ENCODE assay signal across 16 cellular contexts in the genomic region with DNA sequence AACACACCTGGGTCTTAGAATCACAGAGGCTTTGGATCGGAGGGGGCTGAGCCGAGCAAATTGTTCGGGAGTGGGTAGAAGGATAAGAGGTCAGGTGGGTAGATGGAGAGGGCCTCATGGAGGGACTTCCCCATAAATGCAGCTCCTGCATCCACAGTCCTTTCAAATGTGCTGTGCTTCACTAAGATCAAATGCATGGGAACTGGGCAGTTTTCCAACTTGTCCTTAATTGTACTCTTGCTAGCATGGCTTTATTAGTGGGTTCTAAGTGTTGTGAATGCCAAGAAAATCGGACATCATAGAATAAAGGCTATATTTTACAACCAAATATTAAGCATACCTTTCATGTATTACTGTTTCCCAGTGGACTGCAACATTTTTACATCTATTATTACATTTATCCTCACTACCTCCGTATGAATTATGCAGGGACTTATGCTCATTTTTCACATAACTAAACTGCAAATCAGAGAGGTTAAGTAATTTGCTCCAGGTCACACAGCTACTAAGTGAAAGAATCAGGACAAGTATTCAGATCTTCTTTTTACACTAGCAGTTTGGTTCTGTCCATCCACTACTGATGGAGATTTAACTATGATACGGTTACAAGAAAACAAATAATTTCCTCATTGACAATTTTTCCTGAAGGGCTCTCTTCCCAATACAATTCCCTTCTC.
DNase-seq lines count a peak whose midpoint lies in the region; ATAC-seq, FAIRE-seq and TF ChIP-seq lines count a peak whose summit lies in the region.
"Had no signal": no experiment of that assay in that cellular context is flagged by ENCODE, and none has a peak within 500 bp of the region (broad histone marks: within the 10 kb centered on the region; RNA-seq: fewer than 3 reads in every experiment).

No MANE protein-coding gene starts in this region.

- H3K79me1 ChIP-seq in H1 (ENCODE audit: low read depth, low read length) = no peaks in the 10 kb centered on the region

- H2BK15ac ChIP-seq in H1 (ENCODE audit: low read length) = no peak overlapping the region

- ATAC-seq in HepG2 = no peak
- ATAC-seq in CD8-positive, alpha-beta T cell = no peak

- no peaks in the 10 kb centered on the region for H3K27me3 ChIP-seq in H1 (replicated peaks in 1 of 4; ENCODE audit: control insufficient read depth in 3 of 4, extremely low read depth in 1 of 4, insufficient read depth in 3 of 4, low read length in 3 of 4)
- H3K27me3 ChIP-seq in HepG2 (ENCODE audit: control insufficient read depth in 1 of 2, insufficient read depth in 2 of 2, low read length in 2 of 2) = no peaks in the 10 kb centered on the region; a peak in 1 of 5 replicates
- no peaks in the 10 kb centered on the region for H3K27me3 ChIP-seq in CD8-positive, alpha-beta T cell (ENCODE audit: insufficient read depth, low read length)

- H3K23ac ChIP-seq in H1 (ENCODE audit: insufficient read length) = no peak overlapping the region

- no peak overlapping the region for H3K56ac ChIP-seq in H1 (replicated peaks; ENCODE audit: insufficient read length, low read depth, low read length)

- H3K4me1 Mint-ChIP-seq in CD8-positive, alpha-beta T cell (ENCODE audit: low read depth) = peaks cover 49% of the 10 kb centered on the region

- H3K27ac ChIP-seq in H1 (ENCODE audit: low read depth, low read length) (no peak overlapping the region), HepG2 (ENCODE audit: extremely low read length, insufficient read depth, low read length) (no peak overlapping the region)
- H3K27ac ChIP-seq in CD8-positive, alpha-beta T cell (ENCODE audit: low read depth, low read length) = no peak overlapping the region
- H3K27ac ChIP-seq: cardiac muscle cell had no signal

- no peaks in the 10 kb centered on the region for H3K27me3 Mint-ChIP-seq in CD8-positive, alpha-beta T cell (ENCODE audit: low read depth)
- H3K27me3 Mint-ChIP-seq: CD4-positive, alpha-beta T cell had no signal

- TF ChIP-seq CTCF in H1 (IDR thresholded peaks at IDR 0.05; ENCODE audit: control extremely low read depth in 1 of 3, insufficient read depth in 1 of 3, low read depth in 1 of 3, low read length in 3 of 3) (no peak), HepG2 (CRISPR knock-in tag; IDR thresholded peaks at IDR 0.05) (no peak)
- no peak for TF ChIP-seq CTCF in CD8-positive, alpha-beta T cell (IDR thresholded peaks at IDR 0.05)

- TF ChIP-seq RAD21 in H1 (IDR thresholded peaks at IDR 0.05 in 1 of 2, conservative IDR thresholded peaks at IDR 0.05 in 1 of 2; ENCODE audit: low read depth in 2 of 2, low read length in 2 of 2) = no peak
- no peak for TF ChIP-seq RAD21 in HepG2 (CRISPR knock-in tag; IDR thresholded peaks at IDR 0.05)

- H2BK5ac ChIP-seq in H1 (ENCODE audit: low read depth, low read length) = no peak overlapping the region

- H3K4me3 ChIP-seq in H1 (ENCODE audit: extremely low read depth in 1 of 4, insufficient read depth in 2 of 4, low read depth in 3 of 4, low read length in 4 of 4) (no peak overlapping the region), HepG2 (replicated peaks in 1 of 3; ENCODE audit: insufficient read depth in 1 of 3, low read depth in 2 of 3, low read length in 3 of 3) (no peak overlapping the region)
- H3K4me3 ChIP-seq in CD8-positive, alpha-beta T cell (ENCODE audit: low read depth, low read length) = no peak overlapping the region
- H3K4me3 ChIP-seq: cardiac muscle cell had no signal

- DNase-seq in NCI-H1417 (lab: John Stamatoyannopoulos, UW) (peak in 2 of 3 experiments; percentile 45 to 75), NCI-H1417 treated with DMSO at 0.1 percent for 48 hours (lab: John Stamatoyannopoulos, UW) (no peak), LoVo (ENCODE audit: low spot score) (peak; percentile 23), NCI-H345 treated with DMSO at 0.1 percent for 48 hours (lab: John Stamatoyannopoulos, UW; ENCODE audit: unreplicated experiment) (peak; percentile 72), H1 (ENCODE audit: low read depth in 1 of 2, low spot score in 2 of 2) (no peak), HepG2 (ENCODE audit: low spot score) (no peak), T-helper 1 cell (no peak)
- DNase-seq in CD8-positive, alpha-beta T cell = no peak
- DNase-seq: CD4-positive, alpha-beta T cell; effector memory CD4-positive, alpha-beta T cell; GF-D8; H9; NCI-H526; stimulated activated naive CD4-positive, alpha-beta T cell had no signal

- no peak overlapping the region for H2AFZ ChIP-seq in H1 (ENCODE audit: low read length)
- no peak overlapping the region for H2AFZ ChIP-seq in HepG2 (ENCODE audit: low read length)

- no peak overlapping the region for H2BK120ac ChIP-seq in H1 (replicated peaks; ENCODE audit: low read depth, low read length)

- peaks cover 0 to 14% (median 2%) of the 10 kb centered on the region in 4 experiments; a peak in 4 of 7 replicates for H3K4me1 ChIP-seq in H1 (replicated peaks in 1 of 4; ENCODE audit: control insufficient read depth in 3 of 4, insufficient read depth in 4 of 4, low read length in 3 of 4)
- peaks cover 19% of the 10 kb centered on the region for H3K4me1 ChIP-seq in HepG2 (ENCODE audit: insufficient read depth, low read length)
- H3K4me1 ChIP-seq in CD8-positive, alpha-beta T cell (ENCODE audit: insufficient read depth, low read length) = peaks cover 45% of the 10 kb centered on the region

- no peak overlapping the region for H3K4ac ChIP-seq in H1 (replicated peaks; ENCODE audit: insufficient read length, low read depth, low read length)

- no peak overlapping the region for H2BK20ac ChIP-seq in H1 (ENCODE audit: low read length)

- H4K5ac ChIP-seq in H1 (ENCODE audit: insufficient read length, low read depth, low read length) = no peak overlapping the region

- H3K18ac ChIP-seq in H1 (ENCODE audit: extremely low read depth, low read length) = no peak overlapping the region

- no peak for TF ChIP-seq POLR2A in H1 (IDR thresholded peaks at IDR 0.05; ENCODE audit: control extremely low read depth in 1 of 2, low read depth in 2 of 2, low read length in 2 of 2)
- no peak for TF ChIP-seq POLR2A in HepG2 (IDR thresholded peaks at IDR 0.05; ENCODE audit: insufficient read depth in 1 of 2, low read depth in 2 of 2, low read length in 2 of 2)

- WGBS in H1 (ENCODE audit: extremely low coverage in 1 of 2, insufficient coverage in 1 of 2, insufficient read length in 1 of 2, insufficient replicate concordance in 2 of 2, low coverage in 1 of 2, low lambda C conversion rate in 2 of 2, missing lambda C conversion rate in 1 of 2), 2 experiments = 93% methylated on average over 6 of the region's 6 CpGs; no CpG with 5 or more reads in 1 of the 2 experiments
- WGBS in HepG2 (ENCODE audit: low lambda C conversion rate) = 73% methylated on average over 6 of the region's 6 CpGs

- H3K9me3 ChIP-seq in H1 (ENCODE audit: insufficient read depth in 2 of 2, low read depth in 1 of 2, low read length in 1 of 2) (no peaks in the 10 kb centered on the region), HepG2 (ENCODE audit: low read length) (no peaks in the 10 kb centered on the region)
- H3K9me3 ChIP-seq in CD8-positive, alpha-beta T cell (ENCODE audit: low read length) = no peaks in the 10 kb centered on the region

- H3K14ac ChIP-seq in H1 (ENCODE audit: insufficient read length) = no peak overlapping the region

- no peak overlapping the region for H4K91ac ChIP-seq in H1 (replicated peaks; ENCODE audit: insufficient read length, low read length)

- BruUV-seq in HepG2 (replicated peaks; lab: Mats Ljungman, UMichigan) = no TSS peak

- intact Hi-C loops in HepG2 (cut with micrococcal nuclease; ENCODE audit: unreplicated experiment) = no loop called here
- intact Hi-C loops in CD8-positive, alpha-beta T cell (cut with DNase I, micrococcal nuclease) = loop anchor here in 1 of 2 experiments (5.0 to 10.0 kb wide), 2 partner anchors 249 to 321 kb away; no protein-coding TSS in a partner anchor

- no peaks in the 10 kb centered on the region for H3K23me2 ChIP-seq in H1 (ENCODE audit: low read depth, low read length)

- POLR2A ChIA-PET in H1 (lab: Charles Lee; ENCODE audit: partially characterized antibody) (no interaction called here), HepG2 (lab: Yijun Ruan, JAX) (no interaction called here)
- POLR2A ChIA-PET in CD8-positive, alpha-beta T cell (lab: Charles Lee) = interaction anchor here (0.6 to 0.7 kb wide), 3 partner anchors 32 to 180 kb away, joined by 3 to 4 read pairs (median 3); no protein-coding TSS in a partner anchor

- no peak overlapping the region for H3K4me3 Mint-ChIP-seq in CD8-positive, alpha-beta T cell
- H3K4me3 Mint-ChIP-seq: CD4-positive, alpha-beta T cell; H9 had no signal

- H4K8ac ChIP-seq in H1 (ENCODE audit: extremely low read depth, insufficient read depth, low read length) = no peak overlapping the region

- no peak overlapping the region for H3K4me2 ChIP-seq in H1 (ENCODE audit: insufficient read depth in 1 of 2, low read depth in 2 of 2, low read length in 2 of 2)
- no peak overlapping the region for H3K4me2 ChIP-seq in HepG2 (ENCODE audit: low read depth, low read length)

- FAIRE-seq in H1 (lab: Jason Lieb, UNC) = no peak
- no peak for FAIRE-seq in HepG2 (lab: Jason Lieb, UNC)
- FAIRE-seq: A204.1 had no signal

- H2BK12ac ChIP-seq in H1 (ENCODE audit: low read depth, low read length) = no peak overlapping the region

- H3K79me2 ChIP-seq in H1 (ENCODE audit: control insufficient read depth in 1 of 2, insufficient read depth in 2 of 2, low read length in 2 of 2) = no peaks in the 10 kb centered on the region
- H3K79me2 ChIP-seq in HepG2 (ENCODE audit: insufficient read depth, low read length) = no peaks in the 10 kb centered on the region

- H3K36me3 ChIP-seq in H1 (ENCODE audit: control insufficient read depth in 2 of 4, insufficient read depth in 4 of 4, low read length in 3 of 4) (no peaks in the 10 kb centered on the region; a peak in 1 of 8 replicates), HepG2 (replicated peaks in 1 of 2; ENCODE audit: control insufficient read depth in 1 of 2, insufficient read depth in 2 of 2, low read length in 2 of 2) (no peaks in the 10 kb centered on the region)
- H3K36me3 ChIP-seq in CD8-positive, alpha-beta T cell (ENCODE audit: insufficient read depth, low read length) = no peaks in the 10 kb centered on the region
- H3K36me3 ChIP-seq: cardiac muscle cell had no signal

- H3K27ac Mint-ChIP-seq in CD8-positive, alpha-beta T cell = no peak overlapping the region

- CTCF ChIA-PET in H1 (lab: Charles Lee; ENCODE audit: partially characterized antibody) = no interaction called here
- CTCF ChIA-PET in HepG2 (lab: Yijun Ruan, JAX; ENCODE audit: low intra/inter-chr PET ratio, low total read pairs) = no interaction called here
- CTCF ChIA-PET in CD8-positive, alpha-beta T cell (lab: Charles Lee) = interaction anchor here (0.6 to 1.7 kb wide), 3 partner anchors 19 to 476 kb away, joined by 3 to 5 read pairs (median 3); no protein-coding TSS in a partner anchor

- TF ChIP-seq EP300 in H1 (IDR thresholded peaks at IDR 0.05; ENCODE audit: borderline replicate concordance in 1 of 2, low read depth in 2 of 2, low read length in 2 of 2) (no peak), HepG2 (IDR thresholded peaks at IDR 0.05; ENCODE audit: low read depth in 2 of 2, low read length in 2 of 2) (no peak), HepG2 (CRISPR knock-in tag; IDR thresholded peaks at IDR 0.05; ENCODE audit: borderline replicate concordance) (no peak)

- H2AK5ac ChIP-seq in H1 (ENCODE audit: low read depth, low read length) = no peak overlapping the region

- H4K20me1 ChIP-seq in H1 (replicated peaks in 1 of 2; ENCODE audit: control insufficient read depth in 1 of 2, insufficient read depth in 2 of 2, low read length in 2 of 2) (no peaks in the 10 kb centered on the region), HepG2 (ENCODE audit: insufficient read depth, low read length) (no peaks in the 10 kb centered on the region)

- no peak overlapping the region for H3K9ac ChIP-seq in H1 (replicated peaks in 1 of 4; ENCODE audit: extremely low read depth in 1 of 4, low read depth in 3 of 4, low read length in 3 of 4)
- H3K9ac ChIP-seq in HepG2 (ENCODE audit: insufficient read depth, low read depth, low read length) = no peak overlapping the region

- H3K36me3 Mint-ChIP-seq in CD8-positive, alpha-beta T cell = no peaks in the 10 kb centered on the region

- in situ Hi-C loops in HepG2 (cut with HindIII; ENCODE audit: extremely low pct_ligation_motif_present, low pct_unique_long_range_greater_than_20kb) = no loop called here

- no peaks in the 10 kb centered on the region for H3K9me3 Mint-ChIP-seq in CD8-positive, alpha-beta T cell
- H3K9me3 Mint-ChIP-seq: CD4-positive, alpha-beta T cell; H9 had no signal

Comparison
In these comparisons a context has a peak if more than half of its experiments do, and no peak if none do; other contexts are left out.
1. DNase-seq: peak in NCI-H1417 (2 of 3), LoVo (single experiment) and NCI-H345 treated with DMSO at 0.1 percent for 48 hours (single experiment); none in NCI-H1417 treated with DMSO at 0.1 percent for 48 hours (single experiment), H1 (0 of 2), HepG2 (single experiment), T-helper 1 cell (0 of 5) and CD8-positive, alpha-beta T cell (0 of 7).